8 cellular contexts compared by ENCODE assay signal in genomic region chr9:131395745-131396479, GRCh38. TPM values are rescaled to one million over a fixed set of nuclear protein-coding genes. Genes with fewer than 3 reads are reported as not detected.
DNase-seq lines count a peak whose midpoint lies in the region; ATAC-seq and TF ChIP-seq lines count a peak whose summit lies in the region.

No MANE protein-coding gene starts in this region.

- peak overlapping the region; percentile 93 for H3K27ac Mint-ChIP-seq in activated naive CD4-positive, alpha-beta T cell treated with anti-CD3 and anti-CD28 coated beads for 36 hours
- peak overlapping the region; percentile 97 for H3K27ac Mint-ChIP-seq in activated naive CD8-positive, alpha-beta T cell treated with anti-CD3 and anti-CD28 coated beads, Interleukin-2, amount 50 U/mL, for 24 hours

- DNase-seq in activated naive CD4-positive, alpha-beta T cell treated with anti-CD3 and anti-CD28 coated beads for 36 hours, result no peak
- no peak for DNase-seq in activated naive CD4-positive, alpha-beta T cell treated with Interleukin-2 at 50 U/mL for 16 hours
- no peak for DNase-seq in activated naive CD8-positive, alpha-beta T cell treated with anti-CD3 and anti-CD28 coated beads, Interleukin-2, amount 50 U/mL, for 24 hours
- no peak for DNase-seq in left lung
- DNase-seq in tibial nerve (ENCODE audit: low spot score in 2 of 2), result no peak
- no peak for DNase-seq in stimulated activated CD4-positive, alpha-beta T cell treated with anti-CD3 and anti-CD28 coated beads, Interleukin-4, amount 100 ng/mL, for 24 hours
- DNase-seq in effector CD4-positive, alpha-beta T cell, result no peak

- TF ChIP-seq EP300 in tibial nerve (IDR thresholded peaks at IDR 0.05), result no peak

- TF ChIP-seq POLR2A in tibial nerve (IDR thresholded peaks at IDR 0.05), result no peak

- H3K9me3 ChIP-seq in left lung (no peaks in the 10 kb centered on the region), tibial nerve (no peaks in the 10 kb centered on the region)

- CTCF ChIA-PET in activated naive CD4-positive, alpha-beta T cell treated with anti-CD3 and anti-CD28 coated beads for 36 hours (lab: Charles Lee), result interaction anchor here (0.6 to 1.6 kb wide), 4 partner anchors 10 to 296 kb away, joined by 3 to 6 read pairs (median 4); no protein-coding TSS in a partner anchor

- H3K4me1 ChIP-seq in left lung (peaks cover 46 to 69% of the 10 kb centered on the region in 2 donors), tibial nerve (peaks cover 0 to 69% (median 50%) of the 10 kb centered on the region in 4 donors)

- H3K27ac ChIP-seq in left lung, result peak overlapping the region; percentile 91 to 95
- H3K27ac ChIP-seq in tibial nerve, result peak overlapping the region; percentile 92 to 99 (median 98)

- ATAC-seq in activated naive CD8-positive, alpha-beta T cell treated with anti-CD3 and anti-CD28 coated beads, Interleukin-2, amount 50 U/mL, for 24 hours, result no peak
- no peak for ATAC-seq in left lung
- ATAC-seq in HG03039 (IDR thresholded peaks at IDR 0.05; ENCODE audit: unreplicated experiment), result no peak

- peaks cover 62% of the 10 kb centered on the region for H3K4me1 Mint-ChIP-seq in activated naive CD4-positive, alpha-beta T cell treated with anti-CD3 and anti-CD28 coated beads for 36 hours (ENCODE audit: low read depth)
- H3K4me1 Mint-ChIP-seq in activated naive CD8-positive, alpha-beta T cell treated with anti-CD3 and anti-CD28 coated beads, Interleukin-2, amount 50 U/mL, for 24 hours, result peaks cover 65% of the 10 kb centered on the region

- peak overlapping the region; percentile 55 to 70 for H3K4me3 ChIP-seq in left lung
- peak overlapping the region; percentile 53 to 89 (median 80) for H3K4me3 ChIP-seq in tibial nerve

- peak overlapping the region; percentile 89 for H3K4me3 Mint-ChIP-seq in activated naive CD4-positive, alpha-beta T cell treated with anti-CD3 and anti-CD28 coated beads for 36 hours
- H3K4me3 Mint-ChIP-seq in activated naive CD8-positive, alpha-beta T cell treated with anti-CD3 and anti-CD28 coated beads, Interleukin-2, amount 50 U/mL, for 24 hours, result peak overlapping the region; percentile 93

- H3K36me3 ChIP-seq in left lung, result no peaks in the 10 kb centered on the region
- no peaks in the 10 kb centered on the region for H3K36me3 ChIP-seq in tibial nerve

- intact Hi-C loops in activated naive CD4-positive, alpha-beta T cell treated with anti-CD3 and anti-CD28 coated beads for 36 hours (cut with micrococcal nuclease), result loop anchor here (1.0 to 10.0 kb wide), 9 partner anchors 15 to 959 kb away; partner anchors contain the start of genes MED27, NUP214 and SETX
- intact Hi-C loops in left lung (cut with DNase I), result no loop called here

- WGBS in tibial nerve, 2 donors, result 38 to 39% methylated on average over 11 of the region's 11 CpGs

- peaks cover 18% of the 10 kb centered on the region for H3K36me3 Mint-ChIP-seq in activated naive CD4-positive, alpha-beta T cell treated with anti-CD3 and anti-CD28 coated beads for 36 hours (ENCODE audit: low read depth)
- H3K36me3 Mint-ChIP-seq in activated naive CD8-positive, alpha-beta T cell treated with anti-CD3 and anti-CD28 coated beads, Interleukin-2, amount 50 U/mL, for 24 hours (ENCODE audit: low read depth), result peaks cover 20% of the 10 kb centered on the region

- H3K27me3 ChIP-seq in left lung (no peaks in the 10 kb centered on the region), tibial nerve (no peaks in the 10 kb centered on the region)

- no peaks in the 10 kb centered on the region for H3K9me3 Mint-ChIP-seq in activated naive CD4-positive, alpha-beta T cell treated with anti-CD3 and anti-CD28 coated beads for 36 hours
- no peaks in the 10 kb centered on the region for H3K9me3 Mint-ChIP-seq in activated naive CD8-positive, alpha-beta T cell treated with anti-CD3 and anti-CD28 coated beads, Interleukin-2, amount 50 U/mL, for 24 hours

- no peak for TF ChIP-seq CTCF in left lung (IDR thresholded peaks at IDR 0.05)
- TF ChIP-seq CTCF in tibial nerve (IDR thresholded peaks at IDR 0.05), result no peak

- H3K27me3 Mint-ChIP-seq in activated naive CD4-positive, alpha-beta T cell treated with anti-CD3 and anti-CD28 coated beads for 36 hours (ENCODE audit: low read depth), result no peaks in the 10 kb centered on the region
- H3K27me3 Mint-ChIP-seq in activated naive CD8-positive, alpha-beta T cell treated with anti-CD3 and anti-CD28 coated beads, Interleukin-2, amount 50 U/mL, for 24 hours, result no peaks in the 10 kb centered on the region

RNA-seq across cellular contexts. Expression of gene PRRC2B, which starts 2.0 kb away (rescaled TPM):
- 100 to 1,000 TPM; 157 to 171 TPM for total RNA-seq in activated naive CD4-positive, alpha-beta T cell treated with anti-CD3 and anti-CD28 coated beads for 36 hours
- total RNA-seq in left lung (100 to 1,000 TPM; 165 to 176 TPM), tibial nerve (100 to 1,000 TPM in 3 of 4 donors, 10 to 100 TPM in 1; 94.8 to 236 (median 174) TPM)
